Comparison of ENCODE assay signal across 15 cellular contexts in the genomic region with DNA sequence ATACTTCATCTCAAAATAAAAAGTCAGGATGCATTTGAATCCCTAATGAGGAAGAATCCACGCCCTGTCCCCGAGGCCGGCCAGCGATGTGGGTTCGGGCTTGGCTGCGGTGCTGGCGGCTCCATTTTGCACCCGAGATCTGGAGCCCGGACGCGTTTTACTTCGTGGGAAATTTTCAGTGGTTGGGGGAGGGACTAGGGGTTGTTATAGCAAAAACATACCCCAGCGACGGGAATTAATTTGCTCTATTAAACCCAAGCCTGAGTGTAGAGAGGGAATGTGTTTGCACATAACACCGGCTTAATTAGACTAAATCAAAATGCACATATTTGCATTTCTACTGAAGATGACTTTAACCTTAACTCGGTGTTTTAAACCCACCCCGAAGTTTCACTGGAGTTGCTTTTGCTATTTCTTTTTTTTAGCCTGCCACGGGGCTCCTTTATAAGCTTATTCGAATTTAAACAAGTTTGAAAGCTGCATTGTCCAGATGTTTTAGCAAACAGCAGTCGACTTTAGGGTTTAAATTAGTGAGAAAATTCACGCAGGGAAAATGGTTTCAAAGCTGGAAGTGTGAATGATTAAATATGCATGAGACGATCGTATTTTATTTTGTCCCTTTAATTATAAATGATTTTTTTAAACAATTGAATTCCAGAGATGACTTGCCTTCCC. TPM values are rescaled to one million over a fixed set of nuclear protein-coding genes. Genes with fewer than 3 reads are reported as not detected.
DNase-seq lines count a peak whose midpoint lies in the region; ATAC-seq and TF ChIP-seq lines count a peak whose summit lies in the region.
"Had no signal": no experiment of that assay in that cellular context is flagged by ENCODE, and none has a peak within 500 bp of the region (broad histone marks: within the 10 kb centered on the region; RNA-seq: fewer than 3 reads in every experiment).

No MANE protein-coding gene starts in this region.

- intact Hi-C loops in prostate gland (cut with DNase I) = loop anchor here (10.0 kb wide), 1 partner anchor 1031 kb away; no protein-coding TSS in a partner anchor

- ATAC-seq in GM23338 = no peak
- ATAC-seq in foreskin keratinocyte = no peak
- ATAC-seq: CD8-positive, alpha-beta T cell had no signal

- H3K36me3 ChIP-seq in GM23338 (ENCODE audit: insufficient read depth) (no peaks in the 10 kb centered on the region), adipocyte (ENCODE audit: control insufficient read depth, insufficient read depth, low read length, severe bottlenecking) (no peaks in the 10 kb centered on the region), prostate gland (no peaks in the 10 kb centered on the region)

- DNase-seq in GM23338 (ENCODE audit: low spot score) (peak; percentile 6), adipocyte (ENCODE audit: low read depth) (no peak), foreskin keratinocyte (peak in 1 of 2 donors; percentile 56), prostate gland (ENCODE audit: low spot score) (no peak), cortex of kidney (lab: John Stamatoyannopoulos, UW) (no peak)
- no peak for DNase-seq in activated CD4-positive, alpha-beta memory T cell treated with anti-CD3 and anti-CD28 coated beads, Interleukin-2, amount 10 ng/mL, durations not matched to agents 7 days and 5 days
- no peak for DNase-seq in activated naive CD4-positive, alpha-beta T cell treated with anti-CD3 and anti-CD28 coated beads, Interleukin-2, amount 50 U/mL, for 16 hours
- DNase-seq: activated CD8-positive, alpha-beta memory T cell treated with anti-CD3 and anti-CD28 coated beads, Interleukin-2, amount 50 U/mL, for 48 hours; amniotic stem cell; CD8-positive, alpha-beta T cell; natural killer cell; NCI-H1105; NCI-H446 treated with DMSO at 0.1 percent for 48 hours; stimulated activated CD4-positive, alpha-beta T cell treated with anti-CD3 and anti-CD28 coated beads, Interleukin-1b, Interleukin-23, amount 100 ng/mL, for 48 hours; stimulated activated naive B cell treated with anti-CD40 and anti-IgM and Interleukin-4, amounts not matched to agents 10 μg/mL and 1 μg/mL and 100 μg/mL, for 72 hours had no signal

- no peaks in the 10 kb centered on the region for H3K9me2 ChIP-seq in GM23338 (ENCODE audit: insufficient read depth)

- peaks cover 19% of the 10 kb centered on the region for H3F3A ChIP-seq in GM23338 (replicated peaks; ENCODE audit: low read depth)

- H3K27ac Mint-ChIP-seq in GM23338 = no peak overlapping the region
- no peak overlapping the region for H3K27ac Mint-ChIP-seq in activated CD4-positive, alpha-beta memory T cell treated with anti-CD3 and anti-CD28 coated beads, Interleukin-2, amount 10 ng/mL, durations not matched to agents 7 days and 5 days
- H3K27ac Mint-ChIP-seq: CD8-positive, alpha-beta T cell; natural killer cell had no signal

- H3K4me2 ChIP-seq in GM23338 = peak overlapping the region; percentile 91

- no peaks in the 10 kb centered on the region for H3K79me2 ChIP-seq in GM23338 (replicated peaks; ENCODE audit: insufficient read depth)

- H3K27me3 Mint-ChIP-seq in GM23338 (ENCODE audit: insufficient read depth, low read depth, poor library complexity) = peaks cover 91% of the 10 kb centered on the region
- peaks cover 80% of the 10 kb centered on the region for H3K27me3 Mint-ChIP-seq in activated CD4-positive, alpha-beta memory T cell treated with anti-CD3 and anti-CD28 coated beads, Interleukin-2, amount 10 ng/mL, durations not matched to agents 7 days and 5 days

- H3K27ac ChIP-seq in GM23338 (ENCODE audit: low read depth) (no peak overlapping the region), foreskin keratinocyte (peak overlapping the region; percentile 58), prostate gland (peak overlapping the region; percentile 92 to 94)

- H3K27me3 ChIP-seq in GM23338 (ENCODE audit: insufficient read depth) (peaks cover 98% of the 10 kb centered on the region), adipocyte (replicated peaks; ENCODE audit: control insufficient read depth, insufficient read depth, low read length) (no peaks in the 10 kb centered on the region), foreskin keratinocyte (no peaks in the 10 kb centered on the region), prostate gland (replicated peaks; ENCODE audit: insufficient read depth) (no peaks in the 10 kb centered on the region)

- H3K4me1 Mint-ChIP-seq in GM23338 = peaks cover 48% of the 10 kb centered on the region
- H3K4me1 Mint-ChIP-seq in activated CD4-positive, alpha-beta memory T cell treated with anti-CD3 and anti-CD28 coated beads, Interleukin-2, amount 10 ng/mL, durations not matched to agents 7 days and 5 days = peaks cover 24% of the 10 kb centered on the region

- H4K20me1 ChIP-seq in GM23338 (replicated peaks; ENCODE audit: insufficient read depth) = peaks cover 11% of the 10 kb centered on the region; the same call in 1 of the 2 replicates

- no peaks in the 10 kb centered on the region for H3K9me3 ChIP-seq in adipocyte (ENCODE audit: control insufficient read depth, low read length)
- H3K9me3 ChIP-seq in prostate gland = no peaks in the 10 kb centered on the region

- no peak for TF ChIP-seq POLR2A in prostate gland (IDR thresholded peaks at IDR 0.05)

- H2AFZ ChIP-seq in GM23338 = no peak overlapping the region

- peaks cover 2% of the 10 kb centered on the region; the same call in 1 of the 3 replicates for H3K9me3 Mint-ChIP-seq in GM23338
- H3K9me3 Mint-ChIP-seq in activated CD4-positive, alpha-beta memory T cell treated with anti-CD3 and anti-CD28 coated beads, Interleukin-2, amount 10 ng/mL, durations not matched to agents 7 days and 5 days = peaks cover 3% of the 10 kb centered on the region
- H3K9me3 Mint-ChIP-seq: CD8-positive, alpha-beta T cell had no signal

- POLR2A ChIA-PET in activated CD4-positive, alpha-beta memory T cell treated with anti-CD3 and anti-CD28 coated beads, Interleukin-2, amount 10 ng/mL, durations not matched to agents 7 days and 5 days (lab: Charles Lee) = interaction anchor here (0.9 kb wide), 1 partner anchor 650 kb away, joined by 3 read pairs; no protein-coding TSS in a partner anchor

- no peaks in the 10 kb centered on the region for H3K36me3 Mint-ChIP-seq in GM23338 (ENCODE audit: low read depth)
- H3K36me3 Mint-ChIP-seq in activated CD4-positive, alpha-beta memory T cell treated with anti-CD3 and anti-CD28 coated beads, Interleukin-2, amount 10 ng/mL, durations not matched to agents 7 days and 5 days (ENCODE audit: low read depth) = peaks cover 24% of the 10 kb centered on the region
- H3K36me3 Mint-ChIP-seq: CD8-positive, alpha-beta T cell; natural killer cell had no signal

- H3K4me1 ChIP-seq in GM23338 (ENCODE audit: insufficient read depth) = peaks cover 51% of the 10 kb centered on the region
- H3K4me1 ChIP-seq in adipocyte (ENCODE audit: control insufficient read depth, insufficient read depth, low read length) = peaks cover 16% of the 10 kb centered on the region
- peaks cover 12% of the 10 kb centered on the region for H3K4me1 ChIP-seq in foreskin keratinocyte
- H3K4me1 ChIP-seq in prostate gland (replicated peaks) = no peaks in the 10 kb centered on the region

- 15% methylated on average over 23 of the region's 23 CpGs for WGBS in prostate gland

- H3K4me3 ChIP-seq in GM23338 = peak overlapping the region; percentile 65
- peak overlapping the region; percentile 87 for H3K4me3 ChIP-seq in adipocyte (ENCODE audit: low read length)
- H3K4me3 ChIP-seq in prostate gland = peak overlapping the region; percentile 75 to 80

- peak overlapping the region; percentile 93 for H3K9ac ChIP-seq in adipocyte (ENCODE audit: low read length)

- TF ChIP-seq CTCF in GM23338 (conservative IDR thresholded peaks at IDR 0.05; ENCODE audit: low read depth in 2 of 2) = no peak
- no peak for TF ChIP-seq CTCF in foreskin keratinocyte (conservative IDR thresholded peaks at IDR 0.05)
- TF ChIP-seq CTCF in prostate gland (IDR thresholded peaks at IDR 0.05) = no peak

- H3K4me3 Mint-ChIP-seq in GM23338 = peak overlapping the region; percentile 74
- H3K4me3 Mint-ChIP-seq in activated CD4-positive, alpha-beta memory T cell treated with anti-CD3 and anti-CD28 coated beads, Interleukin-2, amount 10 ng/mL, durations not matched to agents 7 days and 5 days = no peak overlapping the region
- H3K4me3 Mint-ChIP-seq: CD8-positive, alpha-beta T cell had no signal

- CTCF ChIA-PET in activated CD4-positive, alpha-beta memory T cell treated with anti-CD3 and anti-CD28 coated beads, Interleukin-2, amount 10 ng/mL, durations not matched to agents 7 days and 5 days (lab: Charles Lee) = interaction anchor here (0.8 to 1.0 kb wide), 2 partner anchors 8 to 650 kb away, joined by 3 to 4 read pairs; no protein-coding TSS in a partner anchor

TF ChIP-seq in GM23338, 12 proteins besides CTCF, POLR2A, EP300 and RAD21 (continues in another document):
- TF ChIP-seq STAT1 (IDR thresholded peaks at IDR 0.05; ENCODE audit: unreplicated experiment) = no peak
- TF ChIP-seq ZNF114 (CRISPR knock-in tag; IDR thresholded peaks at IDR 0.05) = no peak
- TF ChIP-seq, protein P1, sequence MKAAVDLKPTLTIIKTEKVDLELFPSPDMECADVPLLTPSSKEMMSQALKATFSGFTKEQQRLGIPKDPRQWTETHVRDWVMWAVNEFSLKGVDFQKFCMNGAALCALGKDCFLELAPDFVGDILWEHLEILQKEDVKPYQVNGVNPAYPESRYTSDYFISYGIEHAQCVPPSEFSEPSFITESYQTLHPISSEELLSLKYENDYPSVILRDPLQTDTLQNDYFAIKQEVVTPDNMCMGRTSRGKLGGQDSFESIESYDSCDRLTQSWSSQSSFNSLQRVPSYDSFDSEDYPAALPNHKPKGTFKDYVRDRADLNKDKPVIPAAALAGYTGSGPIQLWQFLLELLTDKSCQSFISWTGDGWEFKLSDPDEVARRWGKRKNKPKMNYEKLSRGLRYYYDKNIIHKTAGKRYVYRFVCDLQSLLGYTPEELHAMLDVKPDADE (IDR thresholded peaks at IDR 0.05) = no peak
- TF ChIP-seq EZH2 (IDR thresholded peaks at IDR 0.05; ENCODE audit: low read depth, unreplicated experiment) = peak; percentile 69
- no peak for TF ChIP-seq POLR2AphosphoS5 (IDR thresholded peaks at IDR 0.05; ENCODE audit: low read depth)

RNA-seq across cellular contexts. Expression of gene IRX5, which starts 4.9 kb away (rescaled TPM):
- 0.07 and 0.35 TPM in 2 replicates for total RNA-seq in GM23338 (2014; rRNA removed; shearing (Covaris generic))
- 0.31 and 0.39 TPM in 2 replicates for polyA plus RNA-seq in GM23338 (2016; fragmentation: Nextera tagmentation; extraction: Ambion mirVana)
- total RNA-seq in foreskin keratinocyte = 4.5 and 4.8 TPM in 2 replicates
- 3.0 and 3.6 TPM in 2 replicates for polyA plus RNA-seq in foreskin keratinocyte
- total RNA-seq in prostate gland = 10 to 100 TPM; 12.7 to 38.8 TPM
- under 1 TPM; 0.38 TPM for total RNA-seq in activated CD4-positive, alpha-beta memory T cell treated with anti-CD3 and anti-CD28 coated beads, Interleukin-2, amount 10 ng/mL, durations not matched to agents 7 days and 5 days
- total RNA-seq: CD8-positive, alpha-beta T cell; natural killer cell had no signal
